20 cellular contexts compared by ENCODE assay signal in the genomic region with DNA sequence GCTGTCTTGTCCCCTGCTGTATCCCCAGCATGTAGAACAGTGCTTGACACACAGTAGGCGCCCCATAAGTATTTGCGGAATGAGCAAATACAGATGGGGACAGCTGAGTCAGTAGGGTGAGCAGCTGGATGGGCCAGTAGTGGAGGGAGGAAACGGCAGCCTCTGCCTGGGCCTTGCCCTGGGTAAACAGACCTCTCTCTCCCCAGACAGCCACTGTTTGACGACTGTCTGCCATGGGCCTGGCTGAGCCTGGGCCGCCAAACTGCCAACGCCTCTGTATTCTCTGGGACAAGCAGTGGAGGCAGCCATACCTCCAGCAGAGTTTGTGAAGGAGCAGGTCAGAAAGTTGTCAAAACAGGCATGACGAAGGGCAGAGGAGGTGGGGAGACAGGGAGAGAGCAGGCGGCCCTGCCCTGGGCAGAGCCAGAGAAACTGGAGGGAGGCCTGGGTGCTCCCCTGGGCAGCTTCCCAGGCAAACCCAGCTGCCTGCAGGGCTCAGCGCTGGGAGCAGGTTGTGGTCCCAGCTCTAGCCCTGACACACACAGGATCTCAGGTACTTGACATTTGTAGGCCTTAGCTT. TPM values are rescaled to one million over a fixed set of nuclear protein-coding genes. Genes with fewer than 3 reads are reported as not detected.
DNase-seq lines count a peak whose midpoint lies in the region; ATAC-seq, FAIRE-seq and TF ChIP-seq lines count a peak whose summit lies in the region.
"Had no signal": no experiment of that assay in that cellular context is flagged by ENCODE, and none has a peak within 500 bp of the region (broad histone marks: within the 10 kb centered on the region; RNA-seq: fewer than 3 reads in every experiment).

No MANE protein-coding gene starts in this region.

- FAIRE-seq in small intestine (lab: Jason Lieb, UNC): no peak

- H3K9me3 ChIP-seq in HUES64 (ENCODE audit: insufficient read depth, low read depth, low read length) (no peaks in the 10 kb centered on the region), left lung (no peaks in the 10 kb centered on the region), small intestine (ENCODE audit: control insufficient read depth, low read depth) (no peaks in the 10 kb centered on the region)

- H3K4me3 ChIP-seq in HUES64 (ENCODE audit: low read length): no peak overlapping the region
- no peak overlapping the region for H3K4me3 ChIP-seq in left lung
- H3K4me3 ChIP-seq in small intestine (ENCODE audit: low read depth in 1 of 2, low read length in 2 of 2): no peak overlapping the region
- H3K4me3 ChIP-seq in foreskin fibroblast (ENCODE audit: low read depth in 1 of 2, low read length in 2 of 2): no peak overlapping the region

- intact Hi-C loops in left lung (cut with DNase I): no loop called here

- CTCF ChIA-PET in WTC11 (lab: Charles Lee): interaction anchor here (0.5 to 3.1 kb wide), 5 partner anchors 13 to 124 kb away, joined by 3 to 11 read pairs (median 4); a partner anchor contains a TSS

- no peak overlapping the region for H3K4me3 Mint-ChIP-seq in WTC11
- H3K4me3 Mint-ChIP-seq in endothelial cell (ENCODE audit: unreplicated experiment): no peak overlapping the region
- H3K4me3 Mint-ChIP-seq: activated CD4-positive, alpha-beta T cell treated with anti-CD3 and anti-CD28 coated beads, Interleukin-2, amount 10 ng/mL, durations not matched to agents 24 days and 14 days; activated T-cell treated with anti-CD3 and anti-CD28 coated beads, Interleukin-2, amount 50 U/mL, for 24 hours had no signal

- H3K27me3 ChIP-seq in HUES64 (ENCODE audit: insufficient read depth, low read length): no peaks in the 10 kb centered on the region
- no peaks in the 10 kb centered on the region for H3K27me3 ChIP-seq in left lung
- H3K27me3 ChIP-seq in small intestine (ENCODE audit: control insufficient read depth in 2 of 2, insufficient read depth in 2 of 2, low read length in 2 of 2): no peaks in the 10 kb centered on the region

- DNase-seq in WTC11 (ENCODE audit: low spot score) (no peak), left lung (peak in 1 of 2 donors; percentile 41), small intestine (peak; percentile 70), medulla oblongata (ENCODE audit: extremely low spot score) (no peak), foreskin fibroblast (no peak), endothelial cell (ENCODE audit: low spot score) (no peak)
- DNase-seq: activated CD4-positive, alpha-beta T cell treated with anti-CD3 and anti-CD28 coated beads, Interleukin-2, amount 10 ng/mL, durations not matched to agents 24 days and 14 days; activated T-cell treated with anti-CD3 and anti-CD28 coated beads, Interleukin-2, amount 50 U/mL, for 24 hours; cortex of kidney; midbrain; NCI-H1436; NCI-H82; stimulated activated CD4-positive, alpha-beta T cell treated with anti-CD3 and anti-CD28 coated beads, Interleukin-2, amount 100 ng/mL, for 48 hours had no signal

- H3K36me3 Mint-ChIP-seq in WTC11: no peaks in the 10 kb centered on the region
- no peaks in the 10 kb centered on the region for H3K36me3 Mint-ChIP-seq in endothelial cell (ENCODE audit: low read depth, unreplicated experiment)

- POLR2A ChIA-PET in WTC11 (lab: Charles Lee): no interaction called here

- H3K27ac Mint-ChIP-seq in WTC11 (no peak overlapping the region), endothelial cell (ENCODE audit: unreplicated experiment) (no peak overlapping the region)
- H3K27ac Mint-ChIP-seq: activated CD4-positive, alpha-beta T cell treated with anti-CD3 and anti-CD28 coated beads, Interleukin-2, amount 10 ng/mL, durations not matched to agents 24 days and 14 days; activated T-cell treated with anti-CD3 and anti-CD28 coated beads, Interleukin-2, amount 50 U/mL, for 24 hours had no signal

- H3K9ac ChIP-seq in HUES64 (ENCODE audit: low read depth, low read length): no peak overlapping the region

- H3K27ac ChIP-seq in HUES64 (ENCODE audit: low read depth, low read length): peak overlapping the region; percentile 67; the same call in 1 of the 2 replicates
- no peak overlapping the region for H3K27ac ChIP-seq in left lung
- peak overlapping the region; percentile 27 to 35 for H3K27ac ChIP-seq in small intestine (ENCODE audit: low read depth in 1 of 2, low read length in 1 of 2)

- peaks cover 6% of the 10 kb centered on the region; the same call in 1 of the 2 replicates for H3K4me1 Mint-ChIP-seq in WTC11
- no peaks in the 10 kb centered on the region for H3K4me1 Mint-ChIP-seq in endothelial cell (ENCODE audit: unreplicated experiment)
- H3K4me1 Mint-ChIP-seq: activated CD4-positive, alpha-beta T cell treated with anti-CD3 and anti-CD28 coated beads, Interleukin-2, amount 10 ng/mL, durations not matched to agents 24 days and 14 days had no signal

- TF ChIP-seq CTCF in WTC11 (IDR thresholded peaks at IDR 0.05): no peak
- TF ChIP-seq CTCF in left lung (IDR thresholded peaks at IDR 0.05): no peak
- no peak for TF ChIP-seq CTCF in foreskin fibroblast (IDR thresholded peaks at IDR 0.05; ENCODE audit: low read depth, low read length)
- no peak for TF ChIP-seq CTCF in endothelial cell (IDR thresholded peaks at IDR 0.05; ENCODE audit: unreplicated experiment)

- H3K27me3 Mint-ChIP-seq in WTC11 (ENCODE audit: low read depth) (no peaks in the 10 kb centered on the region; the same call in 1 of the 2 replicates), endothelial cell (ENCODE audit: unreplicated experiment) (peaks cover 7% of the 10 kb centered on the region)
- H3K27me3 Mint-ChIP-seq: activated T-cell treated with anti-CD3 and anti-CD28 coated beads, Interleukin-2, amount 50 U/mL, for 24 hours had no signal

- ATAC-seq in WTC11 (peak; percentile 60), left lung (peak; percentile 81), HG02588 (IDR thresholded peaks at IDR 0.05; ENCODE audit: unreplicated experiment) (no peak)
- ATAC-seq: Right ventricle myocardium inferior had no signal

- 75% methylated on average over 9 of the region's 9 CpGs for WGBS in HUES64
- WGBS in small intestine, 3 donors: 14 to 42% (median 39%) methylated on average over 9 of the region's 9 CpGs

- no peaks in the 10 kb centered on the region for H3K36me3 ChIP-seq in HUES64 (ENCODE audit: insufficient read depth, low read length)
- H3K36me3 ChIP-seq in left lung: no peaks in the 10 kb centered on the region
- H3K36me3 ChIP-seq in small intestine (ENCODE audit: control insufficient read depth in 2 of 2, insufficient read depth in 2 of 2, low read length in 2 of 2): peaks cover 0 to 3% of the 10 kb centered on the region in 2 donors

- H3K4me1 ChIP-seq in HUES64 (ENCODE audit: insufficient read depth, low read length) (no peaks in the 10 kb centered on the region), left lung (no peaks in the 10 kb centered on the region), small intestine (ENCODE audit: control insufficient read depth in 2 of 2, insufficient read depth in 1 of 2, low read depth in 1 of 2, low read length in 1 of 2) (no peaks in the 10 kb centered on the region)

- H3K9me3 Mint-ChIP-seq in WTC11 (no peaks in the 10 kb centered on the region), endothelial cell (ENCODE audit: unreplicated experiment) (no peaks in the 10 kb centered on the region)
- H3K9me3 Mint-ChIP-seq: activated CD4-positive, alpha-beta T cell treated with anti-CD3 and anti-CD28 coated beads, Interleukin-2, amount 10 ng/mL, durations not matched to agents 24 days and 14 days; activated T-cell treated with anti-CD3 and anti-CD28 coated beads, Interleukin-2, amount 50 U/mL, for 24 hours had no signal

TF ChIP-seq in WTC11, 78 proteins besides CTCF, POLR2A, EP300 and RAD21:
- TF ChIP-seq CREB1 (CRISPR knock-in tag; IDR thresholded peaks at IDR 0.05) (no peak), GABPB1 (CRISPR knock-in tag; IDR thresholded peaks at IDR 0.05) (peak; percentile 77; the same call in 1 of the 2 replicates)

RNA-seq across cellular contexts. Expression of a gene that starts 15.2 kb away (rescaled TPM):
- 0.95 TPM for polyA plus RNA-seq in HUES64 (2013, experiment 1 of 2)
- polyA plus RNA-seq in HUES64 (2013, experiment 2 of 2): 0.70 TPM
- total RNA-seq in WTC11 (2021) (0.15 to 0.37 TPM (median 0.21 TPM) in 3 replicates), left lung (1 to 10 TPM in 1 of 2 donors, under 1 TPM in 1; 0.21 to 3.5 TPM), endothelial cell (ENCODE audit: unreplicated experiment) (not detected)
- polyA plus RNA-seq in small intestine: 100 to 1,000 TPM in 1 of 3 donors, 10 to 100 TPM in 2; 56.7 to 124 (median 98.6) TPM
- total RNA-seq: activated CD4-positive, alpha-beta T cell treated with anti-CD3 and anti-CD28 coated beads, Interleukin-2, amount 10 ng/mL, durations not matched to agents 24 days and 14 days; fibroblast of lung; Right ventricle myocardium inferior had no signal
- polyA plus RNA-seq: fibroblast of lung had no signal

RNA-seq across cellular contexts. Expression of a gene that starts 33.9 kb away (rescaled TPM):
- polyA plus RNA-seq in HUES64 (2013, experiment 1 of 2): not detected
- not detected for polyA plus RNA-seq in HUES64 (2013, experiment 2 of 2)
- total RNA-seq in WTC11 (2021) (not detected in 3 replicates), left lung (1 to 10 TPM in 1 of 2 donors, not detected in 1; 2.0 TPM), endothelial cell (ENCODE audit: unreplicated experiment) (not detected)
- not detected for polyA plus RNA-seq in small intestine
- total RNA-seq: activated CD4-positive, alpha-beta T cell treated with anti-CD3 and anti-CD28 coated beads, Interleukin-2, amount 10 ng/mL, durations not matched to agents 24 days and 14 days; fibroblast of lung; renal cortical epithelial cell; Right ventricle myocardium inferior had no signal
- polyA plus RNA-seq: adipose tissue, BJ, fibroblast of lung had no signal

RNA-seq across cellular contexts. Expression of a gene that starts 59.7 kb away (rescaled TPM):
- 1.3 TPM for polyA plus RNA-seq in HUES64 (2013, experiment 1 of 2)
- polyA plus RNA-seq in HUES64 (2013, experiment 2 of 2): 1.6 TPM
- 2.0 to 2.5 TPM (median 2.4 TPM) in 3 replicates for total RNA-seq in WTC11 (2021)
- 10 to 100 TPM; 11.4 to 15.3 TPM for total RNA-seq in left lung
- 1 to 10 TPM; 2.0 to 6.3 (median 2.7) TPM for polyA plus RNA-seq in small intestine
- 2.8 TPM for total RNA-seq in endothelial cell (ENCODE audit: unreplicated experiment)

Comparison
In these comparisons a context has a peak if more than half of its experiments do, and no peak if none do; other contexts are left out.
1. H3K27ac ChIP-seq: peak in HUES64 (single experiment) and small intestine (2 of 2); none in left lung (0 of 2).